ENCODE assay signal across 31 cellular contexts in the genomic region with DNA sequence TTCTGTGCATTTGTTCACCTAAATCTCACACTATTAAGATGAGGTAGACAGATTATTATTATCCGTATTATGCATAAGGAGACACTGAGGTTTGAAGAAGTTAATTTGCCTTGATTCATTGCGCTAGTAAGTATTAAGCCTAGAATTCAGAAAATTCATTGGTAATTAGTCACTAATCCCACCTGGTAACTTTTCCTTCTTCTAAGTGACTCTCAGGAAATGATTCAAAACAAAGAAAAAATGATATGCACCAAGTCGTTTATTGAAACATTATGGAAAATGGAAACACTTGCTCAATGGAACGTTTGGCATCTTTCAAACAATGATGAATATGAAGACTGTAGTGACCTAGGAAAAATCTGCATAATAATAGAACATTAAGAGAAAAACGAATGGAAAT. TPM values are rescaled to one million over a fixed set of nuclear protein-coding genes. Genes with fewer than 3 reads are reported as not detected.
"Had no signal": no experiment of that assay in that cellular context is flagged by ENCODE, and none has a peak within 500 bp of the region (broad histone marks: within the 10 kb centered on the region; RNA-seq: fewer than 3 reads in every experiment).

No MANE protein-coding gene starts in this region.

- ATAC-seq: activated T-helper 17 cell treated with anti-CD3 and anti-CD28 coated beads, Interleukin-2, amount 50 U/mL, for 72 hours had no signal

- H3K36me3 Mint-ChIP-seq: activated naive CD8-positive, alpha-beta T cell had no signal

- H3K4me1 Mint-ChIP-seq: activated T-helper 17 cell treated with anti-CD3 and anti-CD28 coated beads, Interleukin-2, amount 50 U/mL, for 72 hours had no signal

- H3K9me3 Mint-ChIP-seq: activated CD4-positive, alpha-beta memory T cell treated with anti-CD3 and anti-CD28 coated beads, Interleukin-2, amount 10 ng/mL, durations not matched to agents 7 days and 5 days; activated naive CD4-positive, alpha-beta T cell treated with anti-CD3 and anti-CD28 coated beads for 36 hours; activated T-helper 17 cell treated with anti-CD3 and anti-CD28 coated beads, Interleukin-2, amount 50 U/mL, for 72 hours had no signal

- H3K4me1 ChIP-seq: Peyer's patch had no signal

- H3K36me3 ChIP-seq: Peyer's patch had no signal

- H3K27ac ChIP-seq: Peyer's patch, RWPE1, VCaP had no signal

- DNase-seq: activated CD4-positive, alpha-beta memory T cell treated with anti-CD3 and anti-CD28 coated beads, Interleukin-2, amount 10 ng/mL, durations not matched to agents 7 days and 5 days; activated CD4-positive, alpha-beta T cell treated with anti-CD3 and anti-CD28 coated beads, Interleukin-2, amount 50 U/mL, for 1 hour; activated CD4-positive, CD25-positive, alpha-beta regulatory T cell; activated gamma-delta T cell; activated naive CD4-positive, alpha-beta T cell treated with anti-CD3 and anti-CD28 coated beads for 36 hours; activated T-cell treated with anti-CD3 and anti-CD28 coated beads for 4 hours; activated T-cell treated with anti-CD3 and anti-CD28 coated beads, Interleukin-2, amount 50 U/mL, for 48 hours; amygdala; caudate nucleus; KG1; NCI-H1048; NCI-H146; NCI-H187 treated with DMSO at 0.1 percent for 48 hours; NCI-H2081 treated with DMSO at 0.1 percent for 48 hours; NCI-H2171 treated with DMSO at 0.1 percent for 48 hours; NCI-H226; NCI-H510A treated with DMSO at 0.1 percent for 48 hours; NCI-H69; NK-92 treated with Interleukin-12 subunit alpha and Interleukin-12 subunit beta, amount 100 ng/mL, for 24 hours; OCI-M1; Peyer's patch; SHP77 treated with DMSO at 0.1 percent for 48 hours; T-helper 1 cell had no signal

- H3K27ac Mint-ChIP-seq: activated CD4-positive, alpha-beta memory T cell treated with anti-CD3 and anti-CD28 coated beads, Interleukin-2, amount 10 ng/mL, durations not matched to agents 7 days and 5 days; activated naive CD4-positive, alpha-beta T cell treated with anti-CD3 and anti-CD28 coated beads for 36 hours; activated naive CD8-positive, alpha-beta T cell; activated T-helper 17 cell treated with anti-CD3 and anti-CD28 coated beads, Interleukin-2, amount 50 U/mL, for 72 hours had no signal

- H3K27me3 ChIP-seq: Peyer's patch had no signal

- H3K4me3 Mint-ChIP-seq: activated CD4-positive, alpha-beta memory T cell treated with anti-CD3 and anti-CD28 coated beads, Interleukin-2, amount 10 ng/mL, durations not matched to agents 7 days and 5 days; activated naive CD4-positive, alpha-beta T cell treated with anti-CD3 and anti-CD28 coated beads for 36 hours; activated naive CD8-positive, alpha-beta T cell; activated T-helper 17 cell treated with anti-CD3 and anti-CD28 coated beads, Interleukin-2, amount 50 U/mL, for 72 hours had no signal

- H3K4me3 ChIP-seq: Peyer's patch had no signal

RNA-seq across cellular contexts. Expression of a gene that starts 15.2 kb away (rescaled TPM):
- total RNA-seq: activated CD4-positive, alpha-beta memory T cell treated with anti-CD3 and anti-CD28 coated beads, Interleukin-2, amount 10 ng/mL, durations not matched to agents 7 days and 5 days; activated CD8-positive, alpha-beta memory T cell treated with anti-CD3 and anti-CD28 coated beads for 36 hours; activated naive CD4-positive, alpha-beta T cell treated with anti-CD3 and anti-CD28 coated beads for 36 hours; activated T-helper 17 cell treated with anti-CD3 and anti-CD28 coated beads, Interleukin-2, amount 50 U/mL, for 72 hours; LHCN-M2; M059J; Peyer's patch; T-helper 2 cell treated with Interferon-gamma antibody and Interleukin-4, amounts not matched to agents 100 ng/mL and 5 ng/mL, for 36 hours had no signal
